In genomic region chr15:58392611-58393161, GRCh38 we compare ENCODE assay signal across 24 cellular contexts. TPM values are rescaled to one million over a fixed set of nuclear protein-coding genes. Genes with fewer than 3 reads are reported as not detected.
A peak's percentile ranks its signal among the peaks of the same experiment; 100 is the strongest.
DNase-seq lines count a peak whose midpoint lies in the region; ATAC-seq, FAIRE-seq and TF ChIP-seq lines count a peak whose summit lies in the region.
"Had no signal": no experiment of that assay in that cellular context is flagged by ENCODE, and none has a peak within 500 bp of the region (broad histone marks: within the 10 kb centered on the region; RNA-seq: fewer than 3 reads in every experiment).

No MANE protein-coding gene starts in this region.

- no peaks in the 10 kb centered on the region for H3K27me3 ChIP-seq in PC-9 (ENCODE audit: insufficient read depth, low read depth)
- no peaks in the 10 kb centered on the region for H3K27me3 ChIP-seq in esophagus squamous epithelium
- no peaks in the 10 kb centered on the region for H3K27me3 ChIP-seq in mucosa of rectum (ENCODE audit: control insufficient read depth in 2 of 2, insufficient read depth in 2 of 2, low read length in 2 of 2)
- H3K27me3 ChIP-seq in thyroid gland = no peaks in the 10 kb centered on the region
- H3K27me3 ChIP-seq: Peyer's patch had no signal

- H3K4me1 Mint-ChIP-seq in T-helper 2 cell treated with Interferon-gamma antibody and Interleukin-4, amounts not matched to agents 5 μg/mL and 100 μg/mL, for 36 hours (ENCODE audit: low read depth) = no peaks in the 10 kb centered on the region

- H3F3A ChIP-seq in PC-9 (ENCODE audit: insufficient read depth, low read depth) = peaks cover 41% of the 10 kb centered on the region

- H2AFZ ChIP-seq in PC-9 = no peak overlapping the region
- H2AFZ ChIP-seq: GM23248 had no signal

- ATAC-seq in HG03520 (IDR thresholded peaks at IDR 0.05; ENCODE audit: unreplicated experiment) = no peak
- ATAC-seq: right cardiac atrium; stimulated activated naive CD8-positive, alpha-beta T cell treated with anti-CD3 and anti-CD28 coated beads, Interleukin-15, Interleukin-2, amounts not matched to agents 100 U/mL and 50 U/mL, for 24 hours had no signal

- TF ChIP-seq CTCF in PC-9 (conservative IDR thresholded peaks at IDR 0.05) (no peak), esophagus squamous epithelium (IDR thresholded peaks at IDR 0.05) (no peak), thyroid gland (IDR thresholded peaks at IDR 0.05) (no peak)

- CTCF ChIA-PET in PC-9 (lab: Charles Lee) = interaction anchor here (1.2 kb wide), 1 partner anchor 123 kb away, joined by 3 read pairs; no protein-coding TSS in a partner anchor

- H3K36me3 Mint-ChIP-seq in T-helper 2 cell treated with Interferon-gamma antibody and Interleukin-4, amounts not matched to agents 5 μg/mL and 100 μg/mL, for 36 hours (ENCODE audit: low read depth) = no peaks in the 10 kb centered on the region

- peak; percentile 78 to 94 for DNase-seq in PC-9
- DNase-seq in esophagus squamous epithelium (lab: John Stamatoyannopoulos, UW) = no peak
- DNase-seq in thyroid gland = no peak
- no peak for DNase-seq in urothelium cell line (ENCODE audit: low spot score)
- DNase-seq in T-helper 2 cell treated with Interferon-gamma antibody and Interleukin-4, amounts not matched to agents 5 μg/mL and 100 μg/mL, for 36 hours (ENCODE audit: low spot score) = no peak
- DNase-seq in stimulated activated CD4-positive, alpha-beta T cell treated with anti-CD3 and anti-CD28 coated beads, Interleukin-2, amount 100 ng/mL, for 24 hours = no peak
- DNase-seq: activated CD8-positive, alpha-beta memory T cell treated with anti-CD3 and anti-CD28 coated beads, Interleukin-2, amount 50 U/mL, for 48 hours; activated gamma-delta T cell; COR-L47; EL; GM23248; NCI-H1436; NCI-H82; Peyer's patch; right cardiac atrium; stimulated activated naive CD8-positive, alpha-beta T cell treated with anti-CD3 and anti-CD28 coated beads, Interleukin-15, Interleukin-2, amounts not matched to agents 100 U/mL and 50 U/mL, for 24 hours; T-helper 9 cell had no signal

- POLR2A ChIA-PET in PC-9 (lab: Charles Lee; ENCODE audit: unreplicated experiment) = interaction anchor here (0.5 to 1.4 kb wide), 10 partner anchors 29 to 977 kb away, joined by 3 to 16 read pairs (median 6); no protein-coding TSS in a partner anchor

- H3K27me3 Mint-ChIP-seq in T-helper 2 cell treated with Interferon-gamma antibody and Interleukin-4, amounts not matched to agents 5 μg/mL and 100 μg/mL, for 36 hours (ENCODE audit: low read depth) = peaks cover 8% of the 10 kb centered on the region

- H3K9me3 Mint-ChIP-seq in T-helper 2 cell treated with Interferon-gamma antibody and Interleukin-4, amounts not matched to agents 5 μg/mL and 100 μg/mL, for 36 hours = no peaks in the 10 kb centered on the region

- TSS peak; percentile 75 for BruUV-seq in PC-9 (replicated peaks; lab: Mats Ljungman, UMichigan)

- H3K79me2 ChIP-seq in PC-9 (ENCODE audit: low read depth) = no peaks in the 10 kb centered on the region

- no peaks in the 10 kb centered on the region for H4K20me1 ChIP-seq in PC-9 (ENCODE audit: insufficient read depth)

- TF ChIP-seq POLR2A in esophagus squamous epithelium (IDR thresholded peaks at IDR 0.05) (no peak), thyroid gland (IDR thresholded peaks at IDR 0.05) (no peak)

- H3K9me3 ChIP-seq in PC-9 (ENCODE audit: insufficient read depth, low read depth) = peaks cover 3% of the 10 kb centered on the region; the same call in 1 of the 2 replicates
- H3K9me3 ChIP-seq in esophagus squamous epithelium = no peaks in the 10 kb centered on the region
- no peaks in the 10 kb centered on the region for H3K9me3 ChIP-seq in mucosa of rectum (ENCODE audit: control insufficient read depth in 2 of 2, low read length in 2 of 2)
- H3K9me3 ChIP-seq in thyroid gland = no peaks in the 10 kb centered on the region
- H3K9me3 ChIP-seq: Peyer's patch had no signal

- H3K36me3 ChIP-seq in PC-9 (ENCODE audit: low read depth) = no peaks in the 10 kb centered on the region
- H3K36me3 ChIP-seq in esophagus squamous epithelium = no peaks in the 10 kb centered on the region
- no peaks in the 10 kb centered on the region for H3K36me3 ChIP-seq in mucosa of rectum (ENCODE audit: control insufficient read depth in 2 of 2, insufficient read depth in 2 of 2, low read length in 2 of 2)
- H3K36me3 ChIP-seq in thyroid gland = no peaks in the 10 kb centered on the region
- H3K36me3 ChIP-seq: Peyer's patch had no signal

- peaks cover 93% of the 10 kb centered on the region for H3K4me1 ChIP-seq in PC-9 (replicated peaks; ENCODE audit: insufficient read depth)
- peaks cover 0 to 45% (median 29%) of the 10 kb centered on the region in 3 donors for H3K4me1 ChIP-seq in esophagus squamous epithelium
- H3K4me1 ChIP-seq in mucosa of rectum (ENCODE audit: control insufficient read depth in 2 of 2, insufficient read depth in 2 of 2, low read length in 2 of 2) = peaks cover 15 to 16% of the 10 kb centered on the region in 2 donors
- peaks cover 9 to 30% of the 10 kb centered on the region in 2 donors for H3K4me1 ChIP-seq in thyroid gland
- H3K4me1 ChIP-seq: Peyer's patch had no signal

- 63 to 64% methylated on average over 5 of the region's 5 CpGs for WGBS in esophagus squamous epithelium, 2 donors
- 87 to 94% methylated on average over 5 of the region's 5 CpGs for WGBS in thyroid gland, 2 donors

- H3K27ac ChIP-seq in PC-9 = peak overlapping the region; percentile 97
- H3K27ac ChIP-seq in esophagus squamous epithelium = peak overlapping the region in 3 of 4 donors; percentile 21 to 54 (median 32)
- H3K27ac ChIP-seq in mucosa of rectum (ENCODE audit: low read depth in 2 of 2, low read length in 2 of 2) = peak overlapping the region; percentile 41 to 68
- peak overlapping the region; percentile 52 to 68 (median 66) for H3K27ac ChIP-seq in thyroid gland
- H3K27ac ChIP-seq: GM23248, Peyer's patch, SK-N-MC had no signal

- H3K4me3 Mint-ChIP-seq in T-helper 2 cell treated with Interferon-gamma antibody and Interleukin-4, amounts not matched to agents 5 μg/mL and 100 μg/mL, for 36 hours = no peak overlapping the region

- FAIRE-seq in urothelium cell line (lab: Jason Lieb, UNC) = no peak
- FAIRE-seq: colon, frontal cortex, HTR-8/SVneo had no signal

- H3K27ac Mint-ChIP-seq in T-helper 2 cell treated with Interferon-gamma antibody and Interleukin-4, amounts not matched to agents 5 μg/mL and 100 μg/mL, for 36 hours = no peak overlapping the region

- peak overlapping the region; percentile 69 for H3K4me2 ChIP-seq in PC-9

- no peaks in the 10 kb centered on the region for H3K9me2 ChIP-seq in PC-9 (ENCODE audit: insufficient read depth)

- H3K4me3 ChIP-seq in PC-9 (0 out of 2 replicates have a peak overlapping the region, but pooled peaks have one; percentile 22), esophagus squamous epithelium (no peak overlapping the region), mucosa of rectum (ENCODE audit: low read length in 2 of 2) (peak overlapping the region in 1 of 2 donors; percentile 12), thyroid gland (replicated peaks in 1 of 3) (no peak overlapping the region)
- H3K4me3 ChIP-seq: GM23248, Peyer's patch, SK-N-MC had no signal

- intact Hi-C loops in PC-9 (cut with micrococcal nuclease; ENCODE audit: unreplicated experiment) (loop anchor here (1.0 to 5.0 kb wide), 11 partner anchors 49 to 475 kb away; no protein-coding TSS in a partner anchor), esophagus squamous epithelium (cut with DNase I) (no loop called here), thyroid gland (cut with DNase I) (no loop called here)

- H3K9ac ChIP-seq in mucosa of rectum (ENCODE audit: low read depth in 1 of 2, low read length in 2 of 2) = peak overlapping the region in 1 of 2 donors; percentile 5
- H3K9ac ChIP-seq: GM23248 had no signal

RNA-seq across cellular contexts. Expression of gene LIPC, which starts 39.1 kb away (rescaled TPM):
- total RNA-seq in PC-9 (2021) (not detected in 2 replicates), esophagus squamous epithelium (1 to 10 TPM in 1 of 4 donors, under 1 TPM in 2, not detected in 1; 0.27 to 1.1 (median 0.38) TPM), thyroid gland (1 to 10 TPM in 3 of 4 donors, under 1 TPM in 1; 0.81 to 4.6 (median 1.8) TPM)
- total RNA-seq: frontal cortex, lung microvascular endothelial cell had no signal

Comparison
In these comparisons a context has a peak if more than half of its experiments do, and no peak if none do; other contexts are left out.
1. DNase-seq: peak in PC-9 (2 of 2); none in esophagus squamous epithelium (single experiment), thyroid gland (0 of 2), urothelium cell line (single experiment), T-helper 2 cell treated with Interferon-gamma antibody and Interleukin-4, amounts not matched to agents 5 μg/mL and 100 μg/mL, for 36 hours (single experiment) and stimulated activated CD4-positive, alpha-beta T cell treated with anti-CD3 and anti-CD28 coated beads, Interleukin-2, amount 100 ng/mL, for 24 hours (0 of 2).
2. H3K27ac ChIP-seq: peak in every context shown above with its lines; median percentile 97 in PC-9; 66 in thyroid gland; 54 in mucosa of rectum; 32 in esophagus squamous epithelium.